Comparison of ENCODE assay signal across 8 cellular contexts in the genomic region with DNA sequence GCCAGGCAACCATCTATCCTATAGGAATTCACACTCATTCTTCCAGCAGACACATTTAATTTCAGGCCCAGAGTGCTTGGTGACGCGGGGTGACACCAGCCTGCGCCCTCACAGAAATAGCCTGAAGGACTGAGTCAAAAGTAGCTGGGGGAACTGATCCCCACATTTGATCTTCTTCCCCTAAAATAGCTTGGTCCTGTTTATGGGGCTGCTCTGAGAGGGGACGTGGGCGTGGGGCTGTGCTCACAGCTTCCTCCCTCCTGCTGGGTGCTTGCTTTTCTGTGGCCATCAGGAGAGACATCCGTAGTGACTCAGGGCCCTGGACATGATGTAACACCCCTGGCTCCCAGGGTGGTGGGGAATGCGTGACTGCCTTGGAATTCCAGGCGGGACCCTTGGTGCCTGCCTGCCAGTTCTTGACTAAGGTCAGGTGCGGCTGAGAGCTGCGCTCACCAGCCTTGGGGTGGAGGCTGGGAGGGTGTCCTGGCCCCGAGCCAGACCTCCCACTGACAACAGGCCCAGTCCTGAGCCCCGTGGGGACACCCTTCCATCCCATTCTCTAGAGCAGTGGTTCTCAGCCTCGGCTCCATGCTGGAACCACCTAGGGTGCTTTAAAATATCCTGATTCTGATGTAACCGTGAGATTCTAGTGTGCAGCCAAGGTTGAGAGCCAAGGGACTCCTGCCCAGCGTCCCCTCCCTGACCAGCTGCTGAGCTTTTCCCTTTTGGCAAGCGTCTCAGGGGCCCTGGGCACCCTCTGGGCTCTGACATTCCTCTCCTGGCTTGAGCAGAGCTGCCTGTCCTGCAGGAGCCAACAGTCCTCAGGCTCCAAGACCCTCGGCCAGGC. TPM values are rescaled to one million over a fixed set of nuclear protein-coding genes. Genes with fewer than 3 reads are reported as not detected.
DNase-seq lines count a peak whose midpoint lies in the region; ATAC-seq and TF ChIP-seq lines count a peak whose summit lies in the region.

No MANE protein-coding gene starts in this region.

- no peaks in the 10 kb centered on the region for H3K36me3 Mint-ChIP-seq in activated naive CD8-positive, alpha-beta T cell treated with anti-CD3 and anti-CD28 coated beads, Interleukin-2, amount 50 U/mL, for 24 hours (ENCODE audit: low read depth)

- H3K4me1 Mint-ChIP-seq in activated naive CD8-positive, alpha-beta T cell treated with anti-CD3 and anti-CD28 coated beads, Interleukin-2, amount 50 U/mL, for 24 hours, result peaks cover 14% of the 10 kb centered on the region

- no peak overlapping the region for H3K27ac Mint-ChIP-seq in activated naive CD8-positive, alpha-beta T cell treated with anti-CD3 and anti-CD28 coated beads, Interleukin-2, amount 50 U/mL, for 24 hours

- H3K9me3 ChIP-seq in adrenal gland (replicated peaks in 1 of 3) (no peaks in the 10 kb centered on the region), iPS-18a (ENCODE audit: control insufficient read depth, low read depth, low read length) (no peaks in the 10 kb centered on the region)

- H3K36me3 ChIP-seq in adrenal gland (replicated peaks in 1 of 2), result no peaks in the 10 kb centered on the region
- no peaks in the 10 kb centered on the region for H3K36me3 ChIP-seq in iPS-18a (ENCODE audit: control insufficient read depth, low read depth, low read length)

- no peaks in the 10 kb centered on the region for H3K27me3 ChIP-seq in adrenal gland
- no peaks in the 10 kb centered on the region for H3K27me3 ChIP-seq in iPS-18a (ENCODE audit: control insufficient read depth, insufficient read depth, low read length)

- DNase-seq in Right ventricle myocardium inferior (ENCODE audit: missing footprints), result peak; percentile 75
- no peak for DNase-seq in cardiac septum (ENCODE audit: low spot score)
- DNase-seq in adrenal gland, result peak in 6 of 7 donors; percentile 72 to 83 (median 78)
- peak; percentile 90 for DNase-seq in stromal cell of bone marrow (ENCODE audit: low read depth)
- DNase-seq in NCI-H1105 (lab: John Stamatoyannopoulos, UW), result no peak
- no peak for DNase-seq in activated naive CD8-positive, alpha-beta T cell treated with anti-CD3 and anti-CD28 coated beads, Interleukin-2, amount 50 U/mL, for 24 hours
- DNase-seq in Kasumi-1 (lab: John Stamatoyannopoulos, UW), result no peak

- peak; percentile 82 for ATAC-seq in Right ventricle myocardium inferior
- ATAC-seq in activated naive CD8-positive, alpha-beta T cell treated with anti-CD3 and anti-CD28 coated beads, Interleukin-2, amount 50 U/mL, for 24 hours, result no peak

- no peaks in the 10 kb centered on the region for H3K9me3 Mint-ChIP-seq in activated naive CD8-positive, alpha-beta T cell treated with anti-CD3 and anti-CD28 coated beads, Interleukin-2, amount 50 U/mL, for 24 hours

- H3K27ac ChIP-seq in adrenal gland (peak overlapping the region in 1 of 5 donors; percentile 75), iPS-18a (ENCODE audit: low read length) (peak overlapping the region; percentile 10)

- intact Hi-C loops in Right ventricle myocardium inferior (cut with DNase I) (no loop called here), cardiac septum (cut with DNase I) (no loop called here), adrenal gland (cut with DNase I) (no loop called here)

- H3K4me1 ChIP-seq in adrenal gland (replicated peaks in 1 of 2) (peaks cover 5 to 15% of the 10 kb centered on the region in 2 donors), iPS-18a (ENCODE audit: control insufficient read depth, low read depth, low read length) (peaks cover 22% of the 10 kb centered on the region)

- WGBS in adrenal gland, 4 donors, result 51 to 84% (median 60%) methylated on average over 8 to 17 of the region's 17 CpGs

- peak overlapping the region; percentile 41 for H3K9ac ChIP-seq in iPS-18a (ENCODE audit: low read length)

- TF ChIP-seq CTCF in adrenal gland (IDR thresholded peaks at IDR 0.05), result no peak

- peaks cover 2% of the 10 kb centered on the region for H3K27me3 Mint-ChIP-seq in activated naive CD8-positive, alpha-beta T cell treated with anti-CD3 and anti-CD28 coated beads, Interleukin-2, amount 50 U/mL, for 24 hours

- no peak overlapping the region for H3K4me3 ChIP-seq in adrenal gland
- H3K4me3 ChIP-seq in iPS-18a (ENCODE audit: low read length), result no peak overlapping the region

- no peak overlapping the region for H3K4me3 Mint-ChIP-seq in activated naive CD8-positive, alpha-beta T cell treated with anti-CD3 and anti-CD28 coated beads, Interleukin-2, amount 50 U/mL, for 24 hours

- no peak for TF ChIP-seq POLR2A in adrenal gland (IDR thresholded peaks at IDR 0.05)

RNA-seq across cellular contexts. Expression of a gene that starts 47.4 kb away (rescaled TPM):
- 12.0 TPM for total RNA-seq in Right ventricle myocardium inferior
- total RNA-seq in cardiac septum, result 42.4 TPM
- total RNA-seq in adrenal gland, result 10 to 100 TPM; 14.5 to 68.3 (median 25.5) TPM
- polyA plus RNA-seq in adrenal gland, result 10 to 100 TPM in 1 of 3 donors, 1 to 10 TPM in 2; 6.1 to 12.6 (median 8.2) TPM

Comparison
In these comparisons a context has a peak if more than half of its experiments do, and no peak if none do; other contexts are left out.
1. DNase-seq: peak in Right ventricle myocardium inferior (single experiment), adrenal gland (6 of 7) and stromal cell of bone marrow (single experiment); none in cardiac septum (single experiment), NCI-H1105 (single experiment), activated naive CD8-positive, alpha-beta T cell treated with anti-CD3 and anti-CD28 coated beads, Interleukin-2, amount 50 U/mL, for 24 hours (single experiment) and Kasumi-1 (0 of 2).